In the genomic region with DNA sequence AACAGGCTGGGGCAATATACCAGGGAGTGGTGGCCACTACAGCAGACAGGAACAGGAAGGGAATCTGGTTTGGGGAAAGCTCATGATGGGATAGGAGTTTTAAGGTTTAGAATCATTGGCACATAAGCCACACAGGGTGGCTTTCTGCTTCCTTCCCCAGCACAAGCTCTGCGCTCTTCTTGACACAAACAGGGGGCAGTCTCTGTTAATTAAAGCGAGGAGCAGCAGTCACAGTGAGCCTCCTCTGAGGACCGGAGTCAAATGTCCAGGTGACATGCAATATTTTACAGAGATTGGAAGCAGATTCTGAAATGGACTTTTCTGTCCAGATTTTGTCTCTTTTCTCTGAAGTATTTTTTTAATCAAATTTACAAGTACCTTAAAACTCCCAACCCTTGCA, we compare ENCODE assay signal across 1 cellular context.
TF ChIP-seq lines count a peak whose summit lies in the region.

No MANE protein-coding gene starts in this region.

TF ChIP-seq in HCT116, 20 proteins besides CTCF, POLR2A, EP300 and RAD21 (continued from another document):
- TF ChIP-seq ZBTB33 (IDR thresholded peaks at IDR 0.05; ENCODE audit: extremely low read depth, insufficient replicate concordance, low read length), result no peak
- no peak for TF ChIP-seq CEBPB (IDR thresholded peaks at IDR 0.05; ENCODE audit: low read depth)
- no peak for TF ChIP-seq TCF7L2 (IDR thresholded peaks at IDR 0.05; ENCODE audit: borderline replicate concordance, extremely low read depth, insufficient read depth, insufficient read length)
- TF ChIP-seq SIN3A (IDR thresholded peaks at IDR 0.05; ENCODE audit: low read depth), result no peak
- TF ChIP-seq EGR1 (IDR thresholded peaks at IDR 0.05; ENCODE audit: low read depth), result no peak
- no peak for TF ChIP-seq JUND (IDR thresholded peaks at IDR 0.05)
- TF ChIP-seq, protein P1, sequence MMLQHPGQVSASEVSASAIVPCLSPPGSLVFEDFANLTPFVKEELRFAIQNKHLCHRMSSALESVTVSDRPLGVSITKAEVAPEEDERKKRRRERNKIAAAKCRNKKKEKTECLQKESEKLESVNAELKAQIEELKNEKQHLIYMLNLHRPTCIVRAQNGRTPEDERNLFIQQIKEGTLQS (IDR thresholded peaks at IDR 0.05), result no peak
- no peak for TF ChIP-seq EZH2phosphoT487 (IDR thresholded peaks at IDR 0.05; ENCODE audit: borderline replicate concordance)
- TF ChIP-seq, protein P2, sequence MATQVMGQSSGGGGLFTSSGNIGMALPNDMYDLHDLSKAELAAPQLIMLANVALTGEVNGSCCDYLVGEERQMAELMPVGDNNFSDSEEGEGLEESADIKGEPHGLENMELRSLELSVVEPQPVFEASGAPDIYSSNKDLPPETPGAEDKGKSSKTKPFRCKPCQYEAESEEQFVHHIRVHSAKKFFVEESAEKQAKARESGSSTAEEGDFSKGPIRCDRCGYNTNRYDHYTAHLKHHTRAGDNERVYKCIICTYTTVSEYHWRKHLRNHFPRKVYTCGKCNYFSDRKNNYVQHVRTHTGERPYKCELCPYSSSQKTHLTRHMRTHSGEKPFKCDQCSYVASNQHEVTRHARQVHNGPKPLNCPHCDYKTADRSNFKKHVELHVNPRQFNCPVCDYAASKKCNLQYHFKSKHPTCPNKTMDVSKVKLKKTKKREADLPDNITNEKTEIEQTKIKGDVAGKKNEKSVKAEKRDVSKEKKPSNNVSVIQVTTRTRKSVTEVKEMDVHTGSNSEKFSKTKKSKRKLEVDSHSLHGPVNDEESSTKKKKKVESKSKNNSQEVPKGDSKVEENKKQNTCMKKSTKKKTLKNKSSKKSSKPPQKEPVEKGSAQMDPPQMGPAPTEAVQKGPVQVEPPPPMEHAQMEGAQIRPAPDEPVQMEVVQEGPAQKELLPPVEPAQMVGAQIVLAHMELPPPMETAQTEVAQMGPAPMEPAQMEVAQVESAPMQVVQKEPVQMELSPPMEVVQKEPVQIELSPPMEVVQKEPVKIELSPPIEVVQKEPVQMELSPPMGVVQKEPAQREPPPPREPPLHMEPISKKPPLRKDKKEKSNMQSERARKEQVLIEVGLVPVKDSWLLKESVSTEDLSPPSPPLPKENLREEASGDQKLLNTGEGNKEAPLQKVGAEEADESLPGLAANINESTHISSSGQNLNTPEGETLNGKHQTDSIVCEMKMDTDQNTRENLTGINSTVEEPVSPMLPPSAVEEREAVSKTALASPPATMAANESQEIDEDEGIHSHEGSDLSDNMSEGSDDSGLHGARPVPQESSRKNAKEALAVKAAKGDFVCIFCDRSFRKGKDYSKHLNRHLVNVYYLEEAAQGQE (IDR thresholded peaks at IDR 0.05; ENCODE audit: low read depth), result no peak
- no peak for TF ChIP-seq ZFX (IDR thresholded peaks at IDR 0.05)
- TF ChIP-seq ELF1 (IDR thresholded peaks at IDR 0.05; ENCODE audit: borderline replicate concordance, low read depth), result no peak
